ENCODE assay signal across 35 cellular contexts in genomic region chr18:42131940-42132244, GRCh38.
"Had no signal": no experiment of that assay in that cellular context is flagged by ENCODE, and none has a peak within 500 bp of the region (broad histone marks: within the 10 kb centered on the region; RNA-seq: fewer than 3 reads in every experiment).

No MANE protein-coding gene starts in this region.

- H3K27ac Mint-ChIP-seq: activated CD4-positive, alpha-beta memory T cell treated with anti-CD3 and anti-CD28 coated beads for 36 hours; activated CD4-positive, alpha-beta T cell treated with anti-CD3 and anti-CD28 coated beads for 36 hours; activated CD4-positive, alpha-beta T cell treated with anti-CD3 and anti-CD28 coated beads, Interleukin-2, amount 10 ng/mL, durations not matched to agents 24 days and 14 days; activated CD8-positive, alpha-beta memory T cell treated with anti-CD3 and anti-CD28 coated beads, Interleukin-2, amount 10 ng/mL, durations not matched to agents 7 days and 5 days; activated CD8-positive, alpha-beta T cell treated with anti-CD3 and anti-CD28 coated beads, Interleukin-2, amount 10 ng/mL, durations not matched to agents 7 days and 5 days; activated naive CD4-positive, alpha-beta T cell treated with anti-CD3 and anti-CD28 coated beads, Interleukin-2, amount 10 ng/mL, durations not matched to agents 7 days and 5 days; activated naive CD4-positive, alpha-beta T cell treated with anti-CD3 and anti-CD28 coated beads, Interleukin-2, amount 50 U/mL, for 72 hours; activated naive CD8-positive, alpha-beta T cell treated with anti-CD3 and anti-CD28 coated beads, Interleukin-2, amount 10 ng/mL, durations not matched to agents 7 days and 5 days; activated T-helper 1 cell treated with anti-CD3 and anti-CD28 coated beads, Interleukin-12 subunit alpha, Interleukin-12 subunit beta, Interleukin-2, Interleukin-4 antibody, amounts not matched to agents 30 ng/mL and 10 ng/mL and 1 ng/mL, durations not matched to agents 14 hours and 24 hours and 36 hours; activated T-helper 2 cell treated with anti-CD3 and anti-CD28 coated beads, Interferon-gamma antibody, Interleukin-2, Interleukin-4, amounts not matched to agents 10 μg/mL and 5 μg/mL and 100 μg/mL, durations not matched to agents 14 hours and 24 hours and 36 hours; dendritic cell treated with granulocyte-macrophage colony-stimulating factor and Interleukin-4, amounts not matched to agents 40 ng/mL and 50 ng/mL, for 4 days; endodermal cell; T-helper 17 cell; T-helper 2 cell treated with Interferon-gamma antibody and Interleukin-4, amounts not matched to agents 5 μg/mL and 100 μg/mL, for 36 hours had no signal

- H3K27me3 ChIP-seq: ascending aorta, breast epithelium, cardiac muscle cell, dorsolateral prefrontal cortex had no signal

- H3K4me3 ChIP-seq: ascending aorta, breast epithelium, cardiac muscle cell, coronary artery, dorsolateral prefrontal cortex had no signal

- H3K9me3 Mint-ChIP-seq: activated CD4-positive, alpha-beta memory T cell treated with anti-CD3 and anti-CD28 coated beads for 36 hours; activated CD4-positive, alpha-beta T cell treated with anti-CD3 and anti-CD28 coated beads, Interleukin-2, amount 10 ng/mL, durations not matched to agents 24 days and 14 days; activated naive CD4-positive, alpha-beta T cell treated with anti-CD3 and anti-CD28 coated beads, Interleukin-2, amount 10 ng/mL, durations not matched to agents 7 days and 5 days; activated naive CD8-positive, alpha-beta T cell treated with anti-CD3 and anti-CD28 coated beads, Interleukin-2, amount 10 ng/mL, durations not matched to agents 7 days and 5 days; activated T-helper 1 cell treated with anti-CD3 and anti-CD28 coated beads, Interleukin-12 subunit alpha, Interleukin-12 subunit beta, Interleukin-2, Interleukin-4 antibody, amounts not matched to agents 30 ng/mL and 10 ng/mL and 1 ng/mL, durations not matched to agents 14 hours and 24 hours and 36 hours; activated T-helper 2 cell treated with anti-CD3 and anti-CD28 coated beads, Interferon-gamma antibody, Interleukin-2, Interleukin-4, amounts not matched to agents 10 μg/mL and 5 μg/mL and 100 μg/mL, durations not matched to agents 14 hours and 24 hours and 36 hours; central memory CD8-positive, alpha-beta T cell; dendritic cell treated with granulocyte-macrophage colony-stimulating factor and Interleukin-4, amounts not matched to agents 40 ng/mL and 50 ng/mL, for 4 days; endodermal cell; T-helper 2 cell treated with Interferon-gamma antibody and Interleukin-4, amounts not matched to agents 5 μg/mL and 100 μg/mL, for 36 hours had no signal

- FAIRE-seq: frontal cortex had no signal

- H3K4me1 ChIP-seq: ascending aorta, breast epithelium had no signal

- H3K36me3 Mint-ChIP-seq: activated CD4-positive, alpha-beta memory T cell treated with anti-CD3 and anti-CD28 coated beads for 36 hours; activated CD8-positive, alpha-beta memory T cell treated with anti-CD3 and anti-CD28 coated beads, Interleukin-2, amount 10 ng/mL, durations not matched to agents 7 days and 5 days; activated naive CD4-positive, alpha-beta T cell treated with anti-CD3 and anti-CD28 coated beads, Interleukin-2, amount 10 ng/mL, durations not matched to agents 7 days and 5 days; activated naive CD8-positive, alpha-beta T cell treated with anti-CD3 and anti-CD28 coated beads, Interleukin-2, amount 10 ng/mL, durations not matched to agents 7 days and 5 days; brain had no signal

- H3K27ac ChIP-seq: ascending aorta, breast epithelium, cardiac muscle cell, coronary artery, dorsolateral prefrontal cortex had no signal

- DNase-seq: activated CD4-positive, alpha-beta memory T cell treated with anti-CD3 and anti-CD28 coated beads for 36 hours; activated CD4-positive, alpha-beta T cell treated with anti-CD3 and anti-CD28 coated beads for 36 hours; activated CD4-positive, alpha-beta T cell treated with anti-CD3 and anti-CD28 coated beads, Interleukin-2, amount 10 ng/mL, durations not matched to agents 24 days and 14 days; activated CD4-positive, CD25-positive, alpha-beta regulatory T cell; activated CD4-positive, CD25-positive, alpha-beta regulatory T cell treated with anti-CD3 and anti-CD28 coated beads, Interleukin-2, amount 50 U/mL, for 72 hours; activated CD8-positive, alpha-beta memory T cell treated with anti-CD3 and anti-CD28 coated beads, Interleukin-2, amount 10 ng/mL, durations not matched to agents 7 days and 5 days; activated CD8-positive, alpha-beta memory T cell treated with anti-CD3 and anti-CD28 coated beads, Interleukin-2, amount 50 U/mL, for 4 hours; activated CD8-positive, alpha-beta T cell treated with anti-CD3 and anti-CD28 coated beads, Interleukin-2, amount 10 ng/mL, durations not matched to agents 7 days and 5 days; activated gamma-delta T cell; activated naive CD4-positive, alpha-beta T cell; activated naive CD4-positive, alpha-beta T cell treated with anti-CD3 and anti-CD28 coated beads, Interleukin-2, amount 10 ng/mL, durations not matched to agents 7 days and 5 days; activated naive CD8-positive, alpha-beta T cell treated with anti-CD3 and anti-CD28 coated beads, Interleukin-2, amount 10 ng/mL, durations not matched to agents 7 days and 5 days; activated T-cell treated with anti-CD3 and anti-CD28 coated beads, Interleukin-2, amount 50 U/mL, for 1 hour; activated T-cell treated with anti-CD3 and anti-CD28 coated beads, Interleukin-2, amount 50 U/mL, for 48 hours; dorsolateral prefrontal cortex; effector memory CD4-positive, alpha-beta T cell; endodermal cell; foreskin fibroblast; head of caudate nucleus; T-helper 1 cell; T-helper 17 cell; T1000 had no signal

- H3K36me3 ChIP-seq: ascending aorta, breast epithelium, cardiac muscle cell had no signal

- H3K4me1 Mint-ChIP-seq: activated CD4-positive, alpha-beta T cell treated with anti-CD3 and anti-CD28 coated beads for 36 hours; activated CD4-positive, alpha-beta T cell treated with anti-CD3 and anti-CD28 coated beads, Interleukin-2, amount 10 ng/mL, durations not matched to agents 24 days and 14 days; activated CD8-positive, alpha-beta memory T cell treated with anti-CD3 and anti-CD28 coated beads, Interleukin-2, amount 10 ng/mL, durations not matched to agents 7 days and 5 days; activated naive CD4-positive, alpha-beta T cell treated with anti-CD3 and anti-CD28 coated beads, Interleukin-2, amount 10 ng/mL, durations not matched to agents 7 days and 5 days; activated naive CD8-positive, alpha-beta T cell treated with anti-CD3 and anti-CD28 coated beads, Interleukin-2, amount 10 ng/mL, durations not matched to agents 7 days and 5 days; central memory CD8-positive, alpha-beta T cell; endodermal cell had no signal

- H3K9me3 ChIP-seq: ascending aorta, breast epithelium had no signal

- ATAC-seq: activated CD4-positive, alpha-beta T cell treated with anti-CD3 and anti-CD28 coated beads for 36 hours; activated CD8-positive, alpha-beta memory T cell treated with anti-CD3 and anti-CD28 coated beads, Interleukin-2, amount 10 ng/mL, durations not matched to agents 7 days and 5 days; activated CD8-positive, alpha-beta T cell treated with anti-CD3 and anti-CD28 coated beads, Interleukin-2, amount 10 ng/mL, durations not matched to agents 7 days and 5 days; activated naive CD4-positive, alpha-beta T cell treated with anti-CD3 and anti-CD28 coated beads, Interleukin-2, amount 50 U/mL, for 72 hours; esophagus mucosa; T-helper 17 cell had no signal

- H3K4me3 Mint-ChIP-seq: activated CD4-positive, alpha-beta memory T cell treated with anti-CD3 and anti-CD28 coated beads for 36 hours; activated CD4-positive, alpha-beta T cell treated with anti-CD3 and anti-CD28 coated beads for 36 hours; activated CD4-positive, alpha-beta T cell treated with anti-CD3 and anti-CD28 coated beads, Interleukin-2, amount 10 ng/mL, durations not matched to agents 24 days and 14 days; activated CD8-positive, alpha-beta memory T cell treated with anti-CD3 and anti-CD28 coated beads, Interleukin-2, amount 10 ng/mL, durations not matched to agents 7 days and 5 days; activated CD8-positive, alpha-beta T cell treated with anti-CD3 and anti-CD28 coated beads, Interleukin-2, amount 10 ng/mL, durations not matched to agents 7 days and 5 days; activated naive CD4-positive, alpha-beta T cell treated with anti-CD3 and anti-CD28 coated beads, Interleukin-2, amount 10 ng/mL, durations not matched to agents 7 days and 5 days; activated naive CD8-positive, alpha-beta T cell treated with anti-CD3 and anti-CD28 coated beads, Interleukin-2, amount 10 ng/mL, durations not matched to agents 7 days and 5 days; activated T-helper 1 cell treated with anti-CD3 and anti-CD28 coated beads, Interleukin-12 subunit alpha, Interleukin-12 subunit beta, Interleukin-2, Interleukin-4 antibody, amounts not matched to agents 30 ng/mL and 10 ng/mL and 1 ng/mL, durations not matched to agents 14 hours and 24 hours and 36 hours; brain; central memory CD8-positive, alpha-beta T cell; dendritic cell treated with granulocyte-macrophage colony-stimulating factor and Interleukin-4, amounts not matched to agents 40 ng/mL and 50 ng/mL, for 4 days; endodermal cell; T-helper 17 cell; T-helper 2 cell treated with Interferon-gamma antibody and Interleukin-4, amounts not matched to agents 5 μg/mL and 100 μg/mL, for 36 hours had no signal

- H3K27me3 Mint-ChIP-seq: activated CD4-positive, alpha-beta memory T cell treated with anti-CD3 and anti-CD28 coated beads for 36 hours; activated naive CD4-positive, alpha-beta T cell treated with anti-CD3 and anti-CD28 coated beads, Interleukin-2, amount 10 ng/mL, durations not matched to agents 7 days and 5 days; brain; central memory CD8-positive, alpha-beta T cell; T-helper 17 cell had no signal
